ENCODE assay signal across 8 cellular contexts in genomic region chr12:107027304-107028053, GRCh38.
DNase-seq lines count a peak whose midpoint lies in the region; ATAC-seq and TF ChIP-seq lines count a peak whose summit lies in the region.

No MANE protein-coding gene starts in this region.

- no peak for TF ChIP-seq CTCF in astrocyte of the spinal cord (IDR thresholded peaks at IDR 0.05; ENCODE audit: low read depth, low read length)
- no peak for TF ChIP-seq CTCF in GM20000 (IDR thresholded peaks at IDR 0.05; ENCODE audit: extremely low read depth, missing control alignments)

- H3K27ac ChIP-seq in skin epidermis = peak overlapping the region in 17 of 21 experiments; percentile 21 to 88 (median 69)

- H3K4me3 ChIP-seq in astrocyte of the spinal cord (ENCODE audit: low read depth, low read length) = no peak overlapping the region
- no peak overlapping the region for H3K4me3 ChIP-seq in skin epidermis

- in situ Hi-C loops in astrocyte of the spinal cord (cut with HindIII; ENCODE audit: low sequenced_read_pairs) = no loop called here

- ATAC-seq in GM18498 (IDR thresholded peaks at IDR 0.05; ENCODE audit: unreplicated experiment) = no peak

- DNase-seq in COR-L47 (lab: John Stamatoyannopoulos, UW) = peak; percentile 36
- DNase-seq in NCI-H1048 (lab: John Stamatoyannopoulos, UW) = peak; percentile 74
- peak; percentile 97 for DNase-seq in astrocyte of the spinal cord (ENCODE audit: low read depth, low spot score)
- DNase-seq in hepatic stellate cell (ENCODE audit: low spot score) = peak; percentile 66
- DNase-seq in NCI-H1930 (lab: John Stamatoyannopoulos, UW) = no peak
- no peak for DNase-seq in GM20000 (ENCODE audit: low spot score)

Comparison
In these comparisons a context has a peak if more than half of its experiments do, and no peak if none do; other contexts are left out.
1. DNase-seq: peak in COR-L47 (single experiment), NCI-H1048 (single experiment), astrocyte of the spinal cord (single experiment) and hepatic stellate cell (single experiment); none in NCI-H1930 (0 of 2) and GM20000 (single experiment).